In the genomic region with DNA sequence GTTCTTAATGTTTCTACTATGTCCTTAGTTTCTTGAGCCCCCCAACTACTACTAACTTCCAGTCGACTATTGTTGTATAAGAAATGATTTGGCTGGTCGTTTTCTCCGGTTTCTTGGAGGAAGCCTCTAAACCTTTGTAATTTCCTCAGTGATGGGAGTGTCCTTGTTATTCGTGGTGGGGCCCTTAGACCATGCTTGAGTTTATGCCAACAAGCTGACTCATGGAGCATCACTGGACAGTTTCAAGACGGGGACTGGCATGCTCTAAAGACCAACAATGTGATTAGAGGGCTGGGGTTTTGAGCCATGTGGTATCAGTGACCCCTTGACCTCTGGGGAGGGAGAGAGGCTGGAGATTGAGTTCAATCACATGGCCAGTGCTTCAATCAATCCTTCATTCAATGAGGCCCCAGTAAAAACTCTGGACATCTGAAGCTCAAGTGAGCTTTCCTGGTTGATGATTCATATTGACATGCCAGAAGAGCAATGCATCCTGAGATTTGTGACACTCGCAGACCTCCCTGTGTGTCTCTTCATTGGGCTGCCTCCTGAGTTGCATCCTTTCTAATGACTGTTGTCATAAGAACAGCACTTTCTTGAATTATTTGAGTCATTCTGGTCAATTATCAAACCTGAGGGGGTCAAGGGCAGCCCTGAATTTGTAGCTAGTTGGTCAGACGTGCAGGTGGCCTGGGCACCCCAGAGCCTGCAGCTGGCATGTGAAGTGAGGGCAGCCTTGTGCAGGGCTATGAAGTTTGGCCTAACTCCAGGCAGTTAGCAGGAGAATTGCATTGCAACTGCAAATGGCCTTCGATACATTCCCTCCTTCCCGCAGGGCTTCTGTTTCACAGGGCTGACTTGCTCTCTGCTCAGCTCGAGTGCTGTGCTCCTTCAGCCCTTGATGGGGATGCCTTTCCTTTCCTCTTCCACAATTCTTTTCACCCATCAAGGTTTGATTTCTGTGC, we compare ENCODE assay signal across 26 cellular contexts.
DNase-seq lines count a peak whose midpoint lies in the region; ATAC-seq, FAIRE-seq and TF ChIP-seq lines count a peak whose summit lies in the region.
"Had no signal": no experiment of that assay in that cellular context is flagged by ENCODE, and none has a peak within 500 bp of the region (broad histone marks: within the 10 kb centered on the region; RNA-seq: fewer than 3 reads in every experiment).

No MANE protein-coding gene starts in this region.

- H3K27me3 Mint-ChIP-seq in T-helper 2 cell treated with Interferon-gamma antibody and Interleukin-4, amounts not matched to agents 5 μg/mL and 100 μg/mL, for 36 hours (ENCODE audit: low read depth) = no peaks in the 10 kb centered on the region
- peaks cover 2% of the 10 kb centered on the region for H3K27me3 Mint-ChIP-seq in GM23338 (ENCODE audit: insufficient read depth, low read depth, poor library complexity)
- H3K27me3 Mint-ChIP-seq: CD4-positive, alpha-beta memory T cell; T-cell had no signal

- 0 out of 2 replicates have a peak overlapping the region, but pooled peaks have one; percentile 44 for H2AFZ ChIP-seq in H1 (ENCODE audit: low read length)
- no peak overlapping the region for H2AFZ ChIP-seq in GM23338

- H3K27ac ChIP-seq in right cardiac atrium (ENCODE audit: low read length) (no peak overlapping the region), H1 (ENCODE audit: low read depth, low read length) (no peak overlapping the region), testis (no peak overlapping the region), GM23338 (ENCODE audit: low read depth) (no peak overlapping the region)
- H3K27ac ChIP-seq: A549, BLaER1 had no signal

- 63% methylated on average over 10 of the region's 10 CpGs for WGBS in right cardiac atrium
- WGBS in H1 (ENCODE audit: extremely low coverage in 1 of 2, insufficient coverage in 1 of 2, insufficient read length in 1 of 2, insufficient replicate concordance in 2 of 2, low coverage in 1 of 2, low lambda C conversion rate in 2 of 2, missing lambda C conversion rate in 1 of 2), 2 experiments = 94% methylated on average over 10 of the region's 10 CpGs; no CpG with 5 or more reads in 1 of the 2 experiments
- WGBS in testis, 2 donors = 64 to 72% methylated on average over 10 of the region's 10 CpGs

- H4K91ac ChIP-seq in H1 (replicated peaks; ENCODE audit: insufficient read length, low read length) = no peak overlapping the region

- H3K4me3 Mint-ChIP-seq in T-helper 2 cell treated with Interferon-gamma antibody and Interleukin-4, amounts not matched to agents 5 μg/mL and 100 μg/mL, for 36 hours = no peak overlapping the region
- H3K4me3 Mint-ChIP-seq in GM23338 = no peak overlapping the region
- H3K4me3 Mint-ChIP-seq: CD4-positive, alpha-beta memory T cell; T-cell had no signal

- H3K14ac ChIP-seq in H1 (ENCODE audit: insufficient read length) = no peak overlapping the region

- no peak overlapping the region for H2BK15ac ChIP-seq in H1 (ENCODE audit: low read length)

- no peaks in the 10 kb centered on the region for H3K36me3 Mint-ChIP-seq in T-helper 2 cell treated with Interferon-gamma antibody and Interleukin-4, amounts not matched to agents 5 μg/mL and 100 μg/mL, for 36 hours (ENCODE audit: low read depth)
- peaks cover 12% of the 10 kb centered on the region; the same call in 2 of the 3 replicates for H3K36me3 Mint-ChIP-seq in GM23338 (ENCODE audit: low read depth)
- H3K36me3 Mint-ChIP-seq: CD4-positive, alpha-beta memory T cell; T-cell had no signal

- no peak overlapping the region for H3K18ac ChIP-seq in H1 (ENCODE audit: extremely low read depth, low read length)

- no peaks in the 10 kb centered on the region; the same call in 1 of the 2 replicates for H3K79me1 ChIP-seq in H1 (ENCODE audit: low read depth, low read length)

- ATAC-seq in Right ventricle myocardium superior (ENCODE audit: poor library complexity) (peak; percentile 68), right cardiac atrium (no peak), GM18861 (IDR thresholded peaks at IDR 0.05; ENCODE audit: unreplicated experiment) (no peak), GM23338 (no peak)
- ATAC-seq: A549, T-cell had no signal

- H2AK5ac ChIP-seq in H1 (ENCODE audit: low read depth, low read length) = peak overlapping the region; percentile 75; the same call in 1 of the 2 replicates

- no peak overlapping the region for H3K27ac Mint-ChIP-seq in T-helper 2 cell treated with Interferon-gamma antibody and Interleukin-4, amounts not matched to agents 5 μg/mL and 100 μg/mL, for 36 hours
- no peak overlapping the region for H3K27ac Mint-ChIP-seq in GM23338
- H3K27ac Mint-ChIP-seq: CD4-positive, alpha-beta memory T cell; T-cell had no signal

- H4K8ac ChIP-seq in H1 (ENCODE audit: extremely low read depth, insufficient read depth, low read length) = no peak overlapping the region

- no peak overlapping the region for H3K23ac ChIP-seq in H1 (ENCODE audit: insufficient read length)

- FAIRE-seq in H1 (lab: Jason Lieb, UNC) = no peak
- FAIRE-seq: A549, G401.6, GM12892 had no signal

- H3K27me3 ChIP-seq in right cardiac atrium (ENCODE audit: control insufficient read depth, insufficient read depth) = no peaks in the 10 kb centered on the region
- H3K27me3 ChIP-seq in H1 (replicated peaks in 1 of 4; ENCODE audit: control insufficient read depth in 3 of 4, extremely low read depth in 1 of 4, insufficient read depth in 3 of 4, low read length in 3 of 4) = no peaks in the 10 kb centered on the region
- no peaks in the 10 kb centered on the region for H3K27me3 ChIP-seq in testis
- H3K27me3 ChIP-seq in GM23338 (ENCODE audit: insufficient read depth) = no peaks in the 10 kb centered on the region
- H3K27me3 ChIP-seq: BLaER1 had no signal

- TF ChIP-seq EP300 in H1 (IDR thresholded peaks at IDR 0.05; ENCODE audit: borderline replicate concordance in 1 of 2, low read depth in 2 of 2, low read length in 2 of 2) = no peak

- no peak overlapping the region for H2BK5ac ChIP-seq in H1 (ENCODE audit: low read depth, low read length)

- POLR2A ChIA-PET in H1 (lab: Charles Lee; ENCODE audit: partially characterized antibody) = no interaction called here

- no peaks in the 10 kb centered on the region for H3F3A ChIP-seq in GM23338 (replicated peaks; ENCODE audit: low read depth)

- TF ChIP-seq POLR2A in H1 (IDR thresholded peaks at IDR 0.05; ENCODE audit: control extremely low read depth in 1 of 2, low read depth in 2 of 2, low read length in 2 of 2) = no peak
- TF ChIP-seq POLR2A in testis (IDR thresholded peaks at IDR 0.05) = no peak

- H3K4me2 ChIP-seq in H1 (ENCODE audit: insufficient read depth in 1 of 2, low read depth in 2 of 2, low read length in 2 of 2) (no peak overlapping the region), GM23338 (no peak overlapping the region)
- H3K4me2 ChIP-seq: A549, BLaER1 had no signal

- H3K36me3 ChIP-seq in H1 (ENCODE audit: control insufficient read depth in 2 of 4, insufficient read depth in 4 of 4, low read length in 3 of 4) (peaks cover 0 to 3% (median 0%) of the 10 kb centered on the region in 4 experiments; a peak in 1 of 8 replicates), testis (ENCODE audit: low read depth, missing control alignments) (no peaks in the 10 kb centered on the region), GM23338 (ENCODE audit: insufficient read depth) (no peaks in the 10 kb centered on the region)
- H3K36me3 ChIP-seq: BLaER1 had no signal

- intact Hi-C loops in Right ventricle myocardium superior (cut with DNase I) = no loop called here
- intact Hi-C loops in right cardiac atrium (cut with DNase I) = no loop called here
- intact Hi-C loops in testis (cut with DNase I; ENCODE audit: low total_unique reads) = no loop called here

- peaks cover 2% of the 10 kb centered on the region; the same call in 1 of the 2 replicates for H3K23me2 ChIP-seq in H1 (ENCODE audit: low read depth, low read length)

- TF ChIP-seq CTCF in H1 (IDR thresholded peaks at IDR 0.05; ENCODE audit: control extremely low read depth in 1 of 3, insufficient read depth in 1 of 3, low read depth in 1 of 3, low read length in 3 of 3) = no peak
- TF ChIP-seq CTCF in testis (IDR thresholded peaks at IDR 0.05) = no peak
- TF ChIP-seq CTCF in GM23338 (conservative IDR thresholded peaks at IDR 0.05; ENCODE audit: low read depth in 2 of 2) = no peak

- H4K20me1 ChIP-seq in H1 (replicated peaks in 1 of 2; ENCODE audit: control insufficient read depth in 1 of 2, insufficient read depth in 2 of 2, low read length in 2 of 2) = no peaks in the 10 kb centered on the region
- H4K20me1 ChIP-seq in GM23338 (replicated peaks; ENCODE audit: insufficient read depth) = no peaks in the 10 kb centered on the region
- H4K20me1 ChIP-seq: BLaER1 had no signal

- H3K4ac ChIP-seq in H1 (replicated peaks; ENCODE audit: insufficient read length, low read depth, low read length) = no peak overlapping the region

- H3K9ac ChIP-seq in H1 (replicated peaks in 1 of 4; ENCODE audit: extremely low read depth in 1 of 4, low read depth in 3 of 4, low read length in 3 of 4) = no peak overlapping the region
- H3K9ac ChIP-seq: BLaER1 had no signal

- H2BK20ac ChIP-seq in H1 (ENCODE audit: low read length) = no peak overlapping the region

- CTCF ChIA-PET in H1 (lab: Charles Lee; ENCODE audit: partially characterized antibody) = no interaction called here

- H2BK12ac ChIP-seq in H1 (ENCODE audit: low read depth, low read length) = no peak overlapping the region

- H3K9me2 ChIP-seq in GM23338 (ENCODE audit: insufficient read depth) = peaks cover 3% of the 10 kb centered on the region; the same call in 1 of the 2 replicates

- H3K79me2 ChIP-seq in H1 (ENCODE audit: control insufficient read depth in 1 of 2, insufficient read depth in 2 of 2, low read length in 2 of 2) (no peaks in the 10 kb centered on the region), GM23338 (replicated peaks; ENCODE audit: insufficient read depth) (no peaks in the 10 kb centered on the region)

- no peak for TF ChIP-seq RAD21 in H1 (IDR thresholded peaks at IDR 0.05 in 1 of 2, conservative IDR thresholded peaks at IDR 0.05 in 1 of 2; ENCODE audit: low read depth in 2 of 2, low read length in 2 of 2)

- no peak for DNase-seq in Right ventricle myocardium superior
- DNase-seq in right cardiac atrium = no peak
- DNase-seq in LoVo (ENCODE audit: low spot score) = peak; percentile 52
- no peak for DNase-seq in H1 (ENCODE audit: low read depth in 1 of 2, low spot score in 2 of 2)
- DNase-seq in testis = peak; percentile 52
- DNase-seq in T-helper 2 cell treated with Interferon-gamma antibody and Interleukin-4, amounts not matched to agents 5 μg/mL and 100 μg/mL, for 36 hours (ENCODE audit: low spot score) = no peak
- DNase-seq in GM23338 (ENCODE audit: low spot score) = no peak
- DNase-seq: Caco-2; CD4-positive, alpha-beta memory T cell; DMS 273 treated with DMSO at 0.1 percent for 48 hours; GOT3; Kasumi-1; MM.1S; NCI-H1048; NCI-H1436 treated with DMSO at 0.1 percent for 48 hours; NCI-H1930; NCI-H345; NCI-H524; NCI-H774; RPMI8226; T-cell had no signal

- H3K4me3 ChIP-seq in right cardiac atrium (ENCODE audit: low read length) (no peak overlapping the region), H1 (ENCODE audit: extremely low read depth in 1 of 4, insufficient read depth in 2 of 4, low read depth in 3 of 4, low read length in 4 of 4) (no peak overlapping the region), testis (no peak overlapping the region), GM23338 (no peak overlapping the region)
- H3K4me3 ChIP-seq: A549, BLaER1 had no signal

- H3K4me1 Mint-ChIP-seq in T-helper 2 cell treated with Interferon-gamma antibody and Interleukin-4, amounts not matched to agents 5 μg/mL and 100 μg/mL, for 36 hours (ENCODE audit: low read depth) = no peaks in the 10 kb centered on the region
- peaks cover 11% of the 10 kb centered on the region for H3K4me1 Mint-ChIP-seq in GM23338
- H3K4me1 Mint-ChIP-seq: CD4-positive, alpha-beta memory T cell; T-cell had no signal

- H2BK120ac ChIP-seq in H1 (replicated peaks; ENCODE audit: low read depth, low read length) = no peak overlapping the region

- H3K4me1 ChIP-seq in right cardiac atrium (ENCODE audit: control insufficient read depth, insufficient read depth, low read length) = no peaks in the 10 kb centered on the region
- H3K4me1 ChIP-seq in H1 (replicated peaks in 1 of 4; ENCODE audit: control insufficient read depth in 3 of 4, insufficient read depth in 4 of 4, low read length in 3 of 4) = peaks cover 2% of the 10 kb centered on the region in 4 experiments; a peak in 6 of 7 replicates
- H3K4me1 ChIP-seq in testis = no peaks in the 10 kb centered on the region
- peaks cover 9% of the 10 kb centered on the region for H3K4me1 ChIP-seq in GM23338 (ENCODE audit: insufficient read depth)
- H3K4me1 ChIP-seq: A549, Caco-2 had no signal

- H3K9me3 Mint-ChIP-seq in T-helper 2 cell treated with Interferon-gamma antibody and Interleukin-4, amounts not matched to agents 5 μg/mL and 100 μg/mL, for 36 hours = no peaks in the 10 kb centered on the region
- peaks cover 24% of the 10 kb centered on the region for H3K9me3 Mint-ChIP-seq in GM23338
- H3K9me3 Mint-ChIP-seq: T-cell had no signal

- no peak overlapping the region for H3K56ac ChIP-seq in H1 (replicated peaks; ENCODE audit: insufficient read length, low read depth, low read length)

- no peak overlapping the region for H4K5ac ChIP-seq in H1 (ENCODE audit: insufficient read length, low read depth, low read length)

- no peaks in the 10 kb centered on the region for H3K9me3 ChIP-seq in right cardiac atrium (ENCODE audit: control insufficient read depth, low read length)
- H3K9me3 ChIP-seq in H1 (ENCODE audit: insufficient read depth in 2 of 2, low read depth in 1 of 2, low read length in 1 of 2) = peaks cover 0 to 9% of the 10 kb centered on the region in 2 experiments; a peak in 1 of 4 replicates
- no peaks in the 10 kb centered on the region for H3K9me3 ChIP-seq in testis
- H3K9me3 ChIP-seq: A549, Caco-2 had no signal

Comparison
In these comparisons a context has a peak if more than half of its experiments do, and no peak if none do; other contexts are left out.
1. DNase-seq: peak in LoVo (single experiment) and testis (single experiment); none in Right ventricle myocardium superior (single experiment), right cardiac atrium (0 of 3), H1 (0 of 2), T-helper 2 cell treated with Interferon-gamma antibody and Interleukin-4, amounts not matched to agents 5 μg/mL and 100 μg/mL, for 36 hours (single experiment) and GM23338 (single experiment).